19 cellular contexts compared by ENCODE assay signal in the genomic region with DNA sequence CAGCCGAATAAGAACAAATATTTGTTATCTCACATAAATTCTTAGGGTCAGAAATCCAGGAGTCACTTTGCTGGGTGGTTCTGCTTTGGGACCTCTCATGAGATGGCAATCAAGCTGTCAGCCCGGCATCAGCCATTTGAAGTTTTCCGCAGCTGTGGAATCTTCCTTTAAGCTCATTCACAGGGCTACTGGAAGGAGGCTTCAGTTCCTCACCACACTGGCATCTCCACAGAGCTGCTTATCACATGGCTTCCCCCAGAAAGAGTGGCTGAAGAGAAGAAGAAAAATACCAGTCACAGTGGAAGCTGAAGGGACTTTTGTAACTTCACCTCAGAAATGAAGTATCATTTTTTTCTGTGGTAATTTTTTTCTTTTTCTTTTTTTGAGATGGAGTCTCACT.
DNase-seq lines count a peak whose midpoint lies in the region; ATAC-seq, FAIRE-seq and TF ChIP-seq lines count a peak whose summit lies in the region.
"Had no signal": no experiment of that assay in that cellular context is flagged by ENCODE, and none has a peak within 500 bp of the region (broad histone marks: within the 10 kb centered on the region; RNA-seq: fewer than 3 reads in every experiment).

No MANE protein-coding gene starts in this region.

- TF ChIP-seq EP300 in upper lobe of left lung (IDR thresholded peaks at IDR 0.05): no peak

- TF ChIP-seq CTCF in GM12864 (IDR thresholded peaks at IDR 0.05; ENCODE audit: low read depth, low read length, missing control alignments): no peak
- no peak for TF ChIP-seq CTCF in upper lobe of left lung (IDR thresholded peaks at IDR 0.05)
- TF ChIP-seq CTCF in mucosa of descending colon (IDR thresholded peaks at IDR 0.05): no peak

- intact Hi-C loops in mucosa of descending colon (cut with DNase I, micrococcal nuclease): no loop called here

- H3K27me3 ChIP-seq in upper lobe of left lung: no peaks in the 10 kb centered on the region
- H3K27me3 ChIP-seq: esophagus squamous epithelium had no signal

- H3K4me3 ChIP-seq in GM12864 (ENCODE audit: low read depth, low read length) (peak overlapping the region; percentile 5; the same call in 1 of the 2 replicates), upper lobe of left lung (no peak overlapping the region), mucosa of descending colon (no peak overlapping the region)
- H3K4me3 ChIP-seq: esophagus squamous epithelium had no signal

- FAIRE-seq in GM12892 (lab: Jason Lieb, UNC): no peak
- FAIRE-seq: A204.1, H1, keratinocyte had no signal

- H3K36me3 ChIP-seq in upper lobe of left lung: no peaks in the 10 kb centered on the region
- H3K36me3 ChIP-seq in mucosa of descending colon (ENCODE audit: low read depth): no peaks in the 10 kb centered on the region
- H3K36me3 ChIP-seq: esophagus squamous epithelium had no signal

- 55 to 74% methylated on average over 3 of the region's 3 CpGs for WGBS in upper lobe of left lung, 2 donors

- H3K27ac ChIP-seq in upper lobe of left lung: no peak overlapping the region
- H3K27ac ChIP-seq: esophagus squamous epithelium, RWPE1 had no signal

- ATAC-seq in HG02678 (IDR thresholded peaks at IDR 0.05; ENCODE audit: unreplicated experiment) (peak; percentile 18), HG03460 (IDR thresholded peaks at IDR 0.05; ENCODE audit: unreplicated experiment) (peak; percentile 40), upper lobe of left lung (ENCODE audit: low FRiP score in 2 of 2) (no peak), mucosa of descending colon (no peak)
- ATAC-seq: right cardiac atrium, T-helper 17 cell had no signal

- TF ChIP-seq POLR2A in GM19099 (IDR thresholded peaks at IDR 0.05; ENCODE audit: extremely low read depth, insufficient read length, low read depth): peak; percentile 2
- no peak for TF ChIP-seq POLR2A in upper lobe of left lung (IDR thresholded peaks at IDR 0.05)
- no peak for TF ChIP-seq POLR2A in GM12892 (IDR thresholded peaks at IDR 0.05; ENCODE audit: low read depth, low read length)

- no peaks in the 10 kb centered on the region for H3K9me3 ChIP-seq in upper lobe of left lung
- H3K9me3 ChIP-seq in mucosa of descending colon: no peaks in the 10 kb centered on the region
- H3K9me3 ChIP-seq: esophagus squamous epithelium had no signal

- DNase-seq in GM12864 (ENCODE audit: low read depth) (no peak), upper lobe of left lung (no peak), GM12892 (ENCODE audit: insufficient read length) (no peak), mucosa of descending colon (no peak)
- DNase-seq in activated CD4-positive, alpha-beta T cell treated with anti-CD3 and anti-CD28 coated beads, Interleukin-2, amount 50 U/mL, for 1 hour: no peak
- DNase-seq: esophagus squamous epithelium; head of caudate nucleus; NCI-H2029 treated with DMSO at 0.1 percent for 48 hours; NCI-H774; right cardiac atrium; stimulated activated CD4-positive, alpha-beta T cell treated with anti-CD3 and anti-CD28 coated beads, Interleukin-2, amount 100 ng/mL, for 24 hours; T-helper 17 cell had no signal

- H3K4me1 ChIP-seq in upper lobe of left lung: no peaks in the 10 kb centered on the region
- H3K4me1 ChIP-seq in mucosa of descending colon (ENCODE audit: low read depth): no peaks in the 10 kb centered on the region
- H3K4me1 ChIP-seq: esophagus squamous epithelium had no signal

Comparison
In these comparisons a context has a peak if more than half of its experiments do, and no peak if none do; other contexts are left out.
1. ATAC-seq: peak in HG02678 (single experiment) and HG03460 (single experiment); none in upper lobe of left lung (0 of 2) and mucosa of descending colon (single experiment).